1 cellular context compared by ENCODE assay signal in genomic region chr2:174571669-174572323, GRCh38.
TF ChIP-seq lines count a peak whose summit lies in the region.

No MANE protein-coding gene starts in this region.

TF ChIP-seq in GM23338, 12 proteins besides CTCF, POLR2A, EP300 and RAD21 (continued from another document):
- TF ChIP-seq ZNF462 (CRISPR knock-in tag; IDR thresholded peaks at IDR 0.05): no peak
- no peak for TF ChIP-seq CREB1 (CRISPR knock-in tag; IDR thresholded peaks at IDR 0.05; ENCODE audit: low read depth)
- TF ChIP-seq NANOG (IDR thresholded peaks at IDR 0.05; ENCODE audit: borderline replicate concordance): no peak
